Comparison of ENCODE assay signal across 11 cellular contexts in genomic region chr2:190964170-190964795, GRCh38. TPM values are rescaled to one million over a fixed set of nuclear protein-coding genes. Genes with fewer than 3 reads are reported as not detected.
DNase-seq lines count a peak whose midpoint lies in the region; ATAC-seq and TF ChIP-seq lines count a peak whose summit lies in the region.
"Had no signal": no experiment of that assay in that cellular context is flagged by ENCODE, and none has a peak within 500 bp of the region (broad histone marks: within the 10 kb centered on the region; RNA-seq: fewer than 3 reads in every experiment).

No MANE protein-coding gene starts in this region.

- no TSS peak for BruUV-seq in PC-9 (replicated peaks; lab: Mats Ljungman, UMichigan)

- intact Hi-C loops in spleen (cut with DNase I; ENCODE audit: low total_unique reads) (no loop called here), PC-9 (cut with micrococcal nuclease; ENCODE audit: unreplicated experiment) (no loop called here)

- TF ChIP-seq CTCF in chondrocyte (IDR thresholded peaks at IDR 0.05) (no peak), spleen (IDR thresholded peaks at IDR 0.05 in 8 of 11, conservative IDR thresholded peaks at IDR 0.05 in 3 of 11) (no peak), PC-9 (conservative IDR thresholded peaks at IDR 0.05) (no peak), upper lobe of left lung (IDR thresholded peaks at IDR 0.05) (no peak)

- no peak overlapping the region for H3K4me3 Mint-ChIP-seq in chondrocyte (ENCODE audit: unreplicated experiment)

- H3K4me3 ChIP-seq in spleen: no peak overlapping the region
- no peak overlapping the region for H3K4me3 ChIP-seq in PC-9
- H3K4me3 ChIP-seq in upper lobe of left lung: no peak overlapping the region
- H3K4me3 ChIP-seq: prostate gland had no signal

- H3K36me3 Mint-ChIP-seq in chondrocyte (ENCODE audit: low read depth): peaks cover 25% of the 10 kb centered on the region

- peaks cover 87% of the 10 kb centered on the region for H3K36me3 ChIP-seq in KOPT-K1 (ENCODE audit: insufficient read depth, low read length)
- peaks cover 3 to 100% (median 60%) of the 10 kb centered on the region in 6 donors for H3K36me3 ChIP-seq in spleen
- H3K36me3 ChIP-seq in PC-9 (ENCODE audit: low read depth): 0 out of 2 replicates have a peak, but pooled peaks cover 3% of the 10 kb centered on the region
- H3K36me3 ChIP-seq in upper lobe of left lung: peaks cover 10 to 78% (median 34%) of the 10 kb centered on the region in 4 donors

- no peak overlapping the region for H2AFZ ChIP-seq in PC-9

- no peaks in the 10 kb centered on the region for H3F3A ChIP-seq in PC-9 (ENCODE audit: insufficient read depth, low read depth)

- TF ChIP-seq POLR2A in GM18526 (IDR thresholded peaks at IDR 0.05; ENCODE audit: extremely low read depth, insufficient read length): peak; percentile 44
- TF ChIP-seq POLR2A in spleen (IDR thresholded peaks at IDR 0.05): no peak
- TF ChIP-seq POLR2A in upper lobe of left lung (IDR thresholded peaks at IDR 0.05): no peak

- H3K9me2 ChIP-seq in PC-9 (ENCODE audit: insufficient read depth): no peaks in the 10 kb centered on the region; the same call in 1 of the 2 replicates

- H3K27me3 ChIP-seq in spleen (replicated peaks in 1 of 7) (no peaks in the 10 kb centered on the region), PC-9 (ENCODE audit: insufficient read depth, low read depth) (no peaks in the 10 kb centered on the region), upper lobe of left lung (no peaks in the 10 kb centered on the region)

- H3K27ac Mint-ChIP-seq in chondrocyte (ENCODE audit: unreplicated experiment): peak overlapping the region; percentile 5

- no peaks in the 10 kb centered on the region for H4K20me1 ChIP-seq in PC-9 (ENCODE audit: insufficient read depth)

- no peaks in the 10 kb centered on the region for H3K9me3 Mint-ChIP-seq in chondrocyte (ENCODE audit: low read depth)

- no peak for TF ChIP-seq EP300 in upper lobe of left lung (IDR thresholded peaks at IDR 0.05)

- peaks cover 19% of the 10 kb centered on the region for H3K4me1 Mint-ChIP-seq in chondrocyte (ENCODE audit: low read depth)

- H3K4me2 ChIP-seq in PC-9: no peak overlapping the region

- H3K27me3 Mint-ChIP-seq in chondrocyte (ENCODE audit: low read depth): no peaks in the 10 kb centered on the region

- H3K79me2 ChIP-seq in PC-9 (ENCODE audit: low read depth): no peaks in the 10 kb centered on the region

- CTCF ChIA-PET in PC-9 (lab: Charles Lee): no interaction called here

- 80 to 87% (median 85%) methylated on average over 6 of the region's 6 CpGs for WGBS in spleen, 5 donors
- WGBS in upper lobe of left lung, 2 donors: 74 to 80% methylated on average over 6 of the region's 6 CpGs

- H3K4me1 ChIP-seq in spleen (peaks cover 0 to 22% (median 6%) of the 10 kb centered on the region in 6 donors), PC-9 (replicated peaks; ENCODE audit: insufficient read depth) (no peaks in the 10 kb centered on the region), upper lobe of left lung (peaks cover 0 to 5% (median 0%) of the 10 kb centered on the region in 4 donors)

- H3K27ac ChIP-seq in KOPT-K1 (ENCODE audit: low read depth, low read length, poor library complexity, severe bottlenecking) (peak overlapping the region; percentile 12), spleen (peak overlapping the region in 6 of 8 donors; percentile 2 to 50 (median 22)), PC-9 (no peak overlapping the region), upper lobe of left lung (peak overlapping the region in 2 of 4 donors; percentile 2 to 30)

- POLR2A ChIA-PET in PC-9 (lab: Charles Lee; ENCODE audit: unreplicated experiment): interaction anchor here (0.6 kb wide), 1 partner anchor 78 kb away, joined by 3 read pairs; no protein-coding TSS in a partner anchor

- H3K9me3 ChIP-seq in KOPT-K1 (ENCODE audit: insufficient read depth, low read length, poor library complexity, severe bottlenecking) (no peaks in the 10 kb centered on the region), spleen (no peaks in the 10 kb centered on the region), PC-9 (ENCODE audit: insufficient read depth, low read depth) (no peaks in the 10 kb centered on the region), upper lobe of left lung (no peaks in the 10 kb centered on the region)
- H3K9me3 ChIP-seq: prostate gland had no signal

- ATAC-seq in HG03108 (IDR thresholded peaks at IDR 0.05; ENCODE audit: unreplicated experiment): no peak
- ATAC-seq in upper lobe of left lung (ENCODE audit: low FRiP score in 2 of 2): no peak

- DNase-seq in chondrocyte (ENCODE audit: low spot score) (no peak), spleen (peak; percentile 50), PC-9 (no peak), upper lobe of left lung (no peak)
- DNase-seq: effector CD4-positive, alpha-beta T cell; NCI-H82; stimulated activated CD4-positive, alpha-beta T cell treated with anti-CD3 and anti-CD28 coated beads, Interleukin-2, amount 100 ng/mL, for 48 hours had no signal

RNA-seq across cellular contexts. Expression of gene STAT1, which starts 49.7 kb away (rescaled TPM):
- total RNA-seq in chondrocyte (71.5 to 143 TPM (median 140 TPM) in 3 replicates), spleen (100 to 1,000 TPM in 6 of 7 donors, 10 to 100 TPM in 1; 98.0 to 246 (median 171) TPM), PC-9 (2021) (28.0 and 32.5 TPM in 2 replicates), upper lobe of left lung (100 to 1,000 TPM in 2 of 6 donors, 10 to 100 TPM in 4; 69.3 to 120 (median 83.1) TPM)
- polyA plus RNA-seq in spleen: 10 to 100 TPM; 19.5 to 61.4 (median 25.6) TPM
